Comparison of ENCODE assay signal across 17 cellular contexts in genomic region chr21:46255166-46255565, GRCh38. TPM values are rescaled to one million over a fixed set of nuclear protein-coding genes. Genes with fewer than 3 reads are reported as not detected.
A peak's percentile ranks its signal among the peaks of the same experiment; 100 is the strongest.
DNase-seq lines count a peak whose midpoint lies in the region; ATAC-seq and TF ChIP-seq lines count a peak whose summit lies in the region.
"Had no signal": no experiment of that assay in that cellular context is flagged by ENCODE, and none has a peak within 500 bp of the region (broad histone marks: within the 10 kb centered on the region; RNA-seq: fewer than 3 reads in every experiment).

No MANE protein-coding gene starts in this region.

- no peak for DNase-seq in activated naive CD4-positive, alpha-beta T cell treated with anti-CD3 and anti-CD28 coated beads, Interleukin-2, amount 10 ng/mL, durations not matched to agents 7 days and 5 days
- no peak for DNase-seq in activated naive CD4-positive, alpha-beta T cell (lab: John Stamatoyannopoulos, UW)
- DNase-seq in RWPE2 (ENCODE audit: low spot score) (no peak), neuronal stem cell (ENCODE audit: low spot score) (no peak), mesothelial cell of epicardium (ENCODE audit: low spot score in 2 of 2, unreplicated experiment in 2 of 2) (no peak), mesenchymal stem cell (no peak)
- DNase-seq: COR-L47; dorsolateral prefrontal cortex; gastrocnemius medialis; left cardiac atrium; MV-4-11; NCI-H1930; stimulated activated CD4-positive, alpha-beta T cell treated with anti-CD3 and anti-CD28 coated beads, Interleukin-2, amount 100 ng/mL, for 24 hours had no signal

- CTCF ChIA-PET in activated naive CD4-positive, alpha-beta T cell treated with anti-CD3 and anti-CD28 coated beads, Interleukin-2, amount 10 ng/mL, durations not matched to agents 7 days and 5 days (lab: Charles Lee), result no interaction called here

- H4K8ac ChIP-seq in neuronal stem cell (ENCODE audit: low read depth, low read length) (peak overlapping the region; percentile 86), mesenchymal stem cell (ENCODE audit: low read length) (no peak overlapping the region)

- H3K9me3 ChIP-seq in RWPE2 (ENCODE audit: severe bottlenecking) (no peaks in the 10 kb centered on the region), neuronal stem cell (replicated peaks in 1 of 2; ENCODE audit: control insufficient read depth in 2 of 2, insufficient read depth in 1 of 2, low read depth in 1 of 2, low read length in 2 of 2) (peaks cover 0 to 2% of the 10 kb centered on the region in 2 donors), mesenchymal stem cell (ENCODE audit: control insufficient read depth, low read length) (no peaks in the 10 kb centered on the region)
- H3K9me3 ChIP-seq: gastrocnemius medialis had no signal

- TF ChIP-seq CTCF in RWPE2 (IDR thresholded peaks at IDR 0.05; ENCODE audit: poor library complexity, severe bottlenecking) (no peak), brain (conservative IDR thresholded peaks at IDR 0.05) (no peak), mesothelial cell of epicardium (IDR thresholded peaks at IDR 0.05; ENCODE audit: unreplicated experiment) (no peak)

- H2BK12ac ChIP-seq in neuronal stem cell (ENCODE audit: low read length) (no peak overlapping the region), mesenchymal stem cell (ENCODE audit: low read length in 2 of 2) (no peak overlapping the region)

- H3K4me1 Mint-ChIP-seq in activated naive CD4-positive, alpha-beta T cell treated with anti-CD3 and anti-CD28 coated beads, Interleukin-2, amount 10 ng/mL, durations not matched to agents 7 days and 5 days, result peaks cover 35% of the 10 kb centered on the region
- H3K4me1 Mint-ChIP-seq in brain (no peaks in the 10 kb centered on the region), mesothelial cell of epicardium (no peaks in the 10 kb centered on the region)

- H3K4ac ChIP-seq in neuronal stem cell (ENCODE audit: low read length) (no peak overlapping the region), mesenchymal stem cell (ENCODE audit: low read depth in 1 of 2, low read length in 2 of 2) (no peak overlapping the region)

- peak overlapping the region; percentile 83 for H3K27ac Mint-ChIP-seq in activated naive CD4-positive, alpha-beta T cell treated with anti-CD3 and anti-CD28 coated beads, Interleukin-2, amount 10 ng/mL, durations not matched to agents 7 days and 5 days
- H3K27ac Mint-ChIP-seq in brain (peak overlapping the region in 4 of 5 experiments; percentile 24 to 67 (median 46)), mesothelial cell of epicardium (no peak overlapping the region)

- no peak overlapping the region for H4K91ac ChIP-seq in neuronal stem cell (ENCODE audit: low read depth, low read length, poor library complexity)
- no peak overlapping the region for H4K91ac ChIP-seq in mesenchymal stem cell (ENCODE audit: low read length)

- H3K27me3 ChIP-seq in RWPE2 (ENCODE audit: insufficient read depth, poor library complexity, severe bottlenecking), result no peaks in the 10 kb centered on the region
- no peaks in the 10 kb centered on the region for H3K27me3 ChIP-seq in neuronal stem cell (ENCODE audit: control insufficient read depth in 3 of 3, insufficient read depth in 3 of 3, low read depth in 1 of 3, low read length in 3 of 3)
- no peaks in the 10 kb centered on the region for H3K27me3 ChIP-seq in mesenchymal stem cell (ENCODE audit: control insufficient read depth in 1 of 2, insufficient read depth in 1 of 2, low read length in 2 of 2)
- H3K27me3 ChIP-seq: dorsolateral prefrontal cortex, gastrocnemius medialis had no signal

- WGBS in neuronal stem cell (ENCODE audit: extremely low coverage in 2 of 2, insufficient read length in 2 of 2, insufficient replicate concordance in 1 of 2), 2 donors, result no CpG with 5 or more reads among the region's 11 CpGs
- WGBS in mesenchymal stem cell, result 97% methylated on average over 11 of the region's 11 CpGs

- H3K9me3 Mint-ChIP-seq in activated naive CD4-positive, alpha-beta T cell treated with anti-CD3 and anti-CD28 coated beads, Interleukin-2, amount 10 ng/mL, durations not matched to agents 7 days and 5 days, result no peaks in the 10 kb centered on the region
- H3K9me3 Mint-ChIP-seq in brain (no peaks in the 10 kb centered on the region), mesothelial cell of epicardium (no peaks in the 10 kb centered on the region)

- H3K36me3 ChIP-seq in RWPE2 (ENCODE audit: low read depth) (peaks cover 92% of the 10 kb centered on the region), neuronal stem cell (replicated peaks in 1 of 2; ENCODE audit: control insufficient read depth in 2 of 2, insufficient read depth in 2 of 2, low read length in 2 of 2) (peaks cover 54 to 97% of the 10 kb centered on the region in 2 donors), mesenchymal stem cell (ENCODE audit: control insufficient read depth in 1 of 2, insufficient read depth in 2 of 2, low read depth in 1 of 2, low read length in 2 of 2) (peaks cover 70 to 91% of the 10 kb centered on the region in 2 experiments)

- ATAC-seq in RWPE2 (ENCODE audit: low read depth), result peak; percentile 14; the same call in 1 of the 3 replicates
- no peak for ATAC-seq in GM18867 (IDR thresholded peaks at IDR 0.05; ENCODE audit: unreplicated experiment)
- ATAC-seq: gastrocnemius medialis had no signal

- peak overlapping the region; percentile 69 for H3K23ac ChIP-seq in neuronal stem cell (ENCODE audit: low read depth, low read length, poor library complexity)
- no peak overlapping the region for H3K23ac ChIP-seq in mesenchymal stem cell (ENCODE audit: low read length in 2 of 2)

- peaks cover 68% of the 10 kb centered on the region for H3K36me3 Mint-ChIP-seq in activated naive CD4-positive, alpha-beta T cell treated with anti-CD3 and anti-CD28 coated beads, Interleukin-2, amount 10 ng/mL, durations not matched to agents 7 days and 5 days
- H3K36me3 Mint-ChIP-seq in brain (peaks cover 93% of the 10 kb centered on the region), mesothelial cell of epicardium (peaks cover 46% of the 10 kb centered on the region)

- H3K14ac ChIP-seq in neuronal stem cell (ENCODE audit: low read length), result no peak overlapping the region
- H3K14ac ChIP-seq in mesenchymal stem cell (ENCODE audit: low read length in 2 of 2), result no peak overlapping the region

- H2BK120ac ChIP-seq in neuronal stem cell (ENCODE audit: low read depth, low read length), result no peak overlapping the region
- H2BK120ac ChIP-seq in mesenchymal stem cell (ENCODE audit: low read depth, low read length), result no peak overlapping the region

- H3K4me3 Mint-ChIP-seq in activated naive CD4-positive, alpha-beta T cell treated with anti-CD3 and anti-CD28 coated beads, Interleukin-2, amount 10 ng/mL, durations not matched to agents 7 days and 5 days, result no peak overlapping the region
- H3K4me3 Mint-ChIP-seq in brain (no peak overlapping the region), mesothelial cell of epicardium (no peak overlapping the region)

- no peak overlapping the region for H3K18ac ChIP-seq in neuronal stem cell (ENCODE audit: low read length)
- no peak overlapping the region for H3K18ac ChIP-seq in mesenchymal stem cell (ENCODE audit: low read depth in 1 of 2, low read length in 2 of 2)

- peaks cover 6% of the 10 kb centered on the region for H3K4me1 ChIP-seq in RWPE2 (ENCODE audit: insufficient read depth, poor library complexity, severe bottlenecking)
- no peaks in the 10 kb centered on the region for H3K4me1 ChIP-seq in neuronal stem cell (ENCODE audit: control insufficient read depth in 2 of 2, insufficient read depth in 1 of 2, low read depth in 1 of 2, low read length in 2 of 2)
- H3K4me1 ChIP-seq in mesenchymal stem cell (ENCODE audit: control insufficient read depth, insufficient read depth, low read depth, low read length), result no peaks in the 10 kb centered on the region
- H3K4me1 ChIP-seq: parathyroid adenoma had no signal

- no peak overlapping the region for H2AFZ ChIP-seq in neuronal stem cell (ENCODE audit: low read length)
- no peak overlapping the region for H2AFZ ChIP-seq in mesenchymal stem cell (ENCODE audit: low read depth, low read length)
- H2AFZ ChIP-seq: parathyroid adenoma had no signal

- H2BK15ac ChIP-seq in neuronal stem cell (ENCODE audit: low read length) (no peak overlapping the region), mesenchymal stem cell (ENCODE audit: low read depth, poor library complexity, severe bottlenecking) (no peak overlapping the region)

- H3K4me3 ChIP-seq in RWPE2 (ENCODE audit: severe bottlenecking) (no peak overlapping the region), neuronal stem cell (ENCODE audit: low read length in 2 of 2) (no peak overlapping the region), mesenchymal stem cell (ENCODE audit: insufficient read depth in 1 of 2, low read depth in 1 of 2, low read length in 2 of 2) (no peak overlapping the region)
- H3K4me3 ChIP-seq: dorsolateral prefrontal cortex, gastrocnemius medialis had no signal

- peaks cover 16% of the 10 kb centered on the region for H3K79me1 ChIP-seq in neuronal stem cell (ENCODE audit: low read depth, low read length)
- peaks cover 25% of the 10 kb centered on the region for H3K79me1 ChIP-seq in mesenchymal stem cell (replicated peaks; ENCODE audit: low read length, poor library complexity, severe bottlenecking)

- no peak overlapping the region for H2AK5ac ChIP-seq in neuronal stem cell (ENCODE audit: low read depth, low read length)
- no peak overlapping the region for H2AK5ac ChIP-seq in mesenchymal stem cell (ENCODE audit: low read length, severe bottlenecking)

- no peak overlapping the region for H3K9ac ChIP-seq in neuronal stem cell (ENCODE audit: low read depth, low read length, poor library complexity)
- no peak overlapping the region for H3K9ac ChIP-seq in mesenchymal stem cell (ENCODE audit: low read length)
- H3K9ac ChIP-seq: parathyroid adenoma had no signal

- H3K4me2 ChIP-seq in neuronal stem cell (ENCODE audit: insufficient read depth, low read length, poor library complexity, severe bottlenecking) (no peak overlapping the region), mesenchymal stem cell (ENCODE audit: low read length, poor library complexity, severe bottlenecking) (no peak overlapping the region)

- no peak overlapping the region for H3K27ac ChIP-seq in RWPE2 (ENCODE audit: poor library complexity, severe bottlenecking)
- H3K27ac ChIP-seq in neuronal stem cell (replicated peaks; ENCODE audit: low read length), result no peak overlapping the region
- H3K27ac ChIP-seq in mesenchymal stem cell (ENCODE audit: low read length, poor library complexity, severe bottlenecking), result no peak overlapping the region
- H3K27ac ChIP-seq: dorsolateral prefrontal cortex, gastrocnemius medialis, parathyroid adenoma, VCaP had no signal

- H2BK5ac ChIP-seq in neuronal stem cell (ENCODE audit: low read length) (no peak overlapping the region), mesenchymal stem cell (ENCODE audit: low read depth, low read length, poor library complexity, severe bottlenecking) (no peak overlapping the region)

- no peaks in the 10 kb centered on the region for H3K27me3 Mint-ChIP-seq in activated naive CD4-positive, alpha-beta T cell treated with anti-CD3 and anti-CD28 coated beads, Interleukin-2, amount 10 ng/mL, durations not matched to agents 7 days and 5 days
- H3K27me3 Mint-ChIP-seq in brain, result no peaks in the 10 kb centered on the region
- H3K27me3 Mint-ChIP-seq in mesothelial cell of epicardium (ENCODE audit: low read depth), result no peaks in the 10 kb centered on the region

RNA-seq across cellular contexts. Expression of gene LSS, which starts 26.6 kb away (rescaled TPM):
- polyA plus RNA-seq in brain (ENCODE audit: insufficient read depth, low read depth, low replicate concordance), result 47.6 TPM
- polyA plus RNA-seq in neuronal stem cell (2013, experiment 1 of 2), result 42.5 TPM
- polyA plus RNA-seq in neuronal stem cell (2013, experiment 2 of 2), result 42.2 TPM
- 78.2 to 85.8 TPM (median 80.6 TPM) in 3 replicates for total RNA-seq in mesothelial cell of epicardium
- 120 TPM for polyA plus RNA-seq in mesenchymal stem cell (2013, experiment 1 of 2)
- polyA plus RNA-seq in mesenchymal stem cell (2013, experiment 2 of 2), result 119 TPM

RNA-seq across cellular contexts. Expression of gene MCM3AP, which starts 30.2 kb away (rescaled TPM):
- 48.0 TPM for polyA plus RNA-seq in brain (ENCODE audit: insufficient read depth, low read depth, low replicate concordance)
- polyA plus RNA-seq in neuronal stem cell (2013, experiment 1 of 2), result 40.7 TPM
- 38.0 TPM for polyA plus RNA-seq in neuronal stem cell (2013, experiment 2 of 2)
- 138 to 150 TPM (median 139 TPM) in 3 replicates for total RNA-seq in mesothelial cell of epicardium
- 33.7 TPM for polyA plus RNA-seq in mesenchymal stem cell (2013, experiment 1 of 2)
- polyA plus RNA-seq in mesenchymal stem cell (2013, experiment 2 of 2), result 32.9 TPM

RNA-seq across cellular contexts. Expression of gene YBEY, which starts 31.0 kb away (rescaled TPM):
- polyA plus RNA-seq in brain (ENCODE audit: insufficient read depth, low read depth, low replicate concordance), result 29.1 TPM
- polyA plus RNA-seq in neuronal stem cell (2013, experiment 1 of 2), result 36.3 TPM
- polyA plus RNA-seq in neuronal stem cell (2013, experiment 2 of 2), result 33.5 TPM
- 17.2 to 18.4 TPM (median 17.7 TPM) in 3 replicates for total RNA-seq in mesothelial cell of epicardium
- polyA plus RNA-seq in mesenchymal stem cell (2013, experiment 1 of 2), result 14.6 TPM
- polyA plus RNA-seq in mesenchymal stem cell (2013, experiment 2 of 2), result 15.5 TPM
